10 cellular contexts compared by ENCODE assay signal in genomic region chr13:94312511-94313191, GRCh38.
DNase-seq lines count a peak whose midpoint lies in the region; ATAC-seq and TF ChIP-seq lines count a peak whose summit lies in the region.
"Had no signal": no experiment of that assay in that cellular context is flagged by ENCODE, and none has a peak within 500 bp of the region (broad histone marks: within the 10 kb centered on the region; RNA-seq: fewer than 3 reads in every experiment).

No MANE protein-coding gene starts in this region.

- no peak for DNase-seq in activated naive CD4-positive, alpha-beta T cell treated with anti-CD3 and anti-CD28 coated beads, Interleukin-2, amount 10 ng/mL, durations not matched to agents 7 days and 5 days
- DNase-seq in activated naive CD4-positive, alpha-beta T cell (lab: John Stamatoyannopoulos, UW), result no peak
- peak in 1 of 34 experiments; percentile 7 for DNase-seq in T-cell
- DNase-seq in spleen, result no peak
- no peak for DNase-seq in HK-2 (ENCODE audit: unreplicated experiment)
- DNase-seq in COLO829 (ENCODE audit: low spot score), result no peak
- DNase-seq in AG08396 (ENCODE audit: low spot score), result no peak
- DNase-seq: NK-92 treated with Interleukin-12 subunit alpha and Interleukin-12 subunit beta, amount 100 ng/mL, for 24 hours had no signal

- peaks cover 7% of the 10 kb centered on the region for H3K9me3 Mint-ChIP-seq in activated naive CD4-positive, alpha-beta T cell treated with anti-CD3 and anti-CD28 coated beads, Interleukin-2, amount 10 ng/mL, durations not matched to agents 7 days and 5 days
- no peaks in the 10 kb centered on the region for H3K9me3 Mint-ChIP-seq in T-cell
- H3K9me3 Mint-ChIP-seq: stimulated activated memory B cell treated with anti-CD40 and anti-IgM and Interleukin-4, amounts not matched to agents 10 μg/mL and 1 μg/mL and 100 μg/mL, for 72 hours had no signal

- H3K9me3 ChIP-seq in spleen, result no peaks in the 10 kb centered on the region

- no peaks in the 10 kb centered on the region for H3K27me3 Mint-ChIP-seq in activated naive CD4-positive, alpha-beta T cell treated with anti-CD3 and anti-CD28 coated beads, Interleukin-2, amount 10 ng/mL, durations not matched to agents 7 days and 5 days
- H3K27me3 Mint-ChIP-seq in T-cell, result peaks cover 0 to 3% of the 10 kb centered on the region in 2 donors
- H3K27me3 Mint-ChIP-seq: stimulated activated memory B cell treated with anti-CD40 and anti-IgM and Interleukin-4, amounts not matched to agents 10 μg/mL and 1 μg/mL and 100 μg/mL, for 72 hours had no signal

- 73 to 85% (median 80%) methylated on average over 15 of the region's 15 CpGs for WGBS in spleen, 5 donors

- no peaks in the 10 kb centered on the region for H3K27me3 ChIP-seq in spleen (replicated peaks in 1 of 7)

- peak overlapping the region in 7 of 8 donors; percentile 10 to 73 (median 51) for H3K27ac ChIP-seq in spleen

- ATAC-seq in HG03196 (IDR thresholded peaks at IDR 0.05; ENCODE audit: unreplicated experiment), result peak; percentile 70
- ATAC-seq in T-cell (replicated peaks in 1 of 4), result peak in 1 of 4 experiments; percentile 35
- ATAC-seq: stimulated activated memory B cell treated with anti-CD40 and anti-IgM and Interleukin-4, amounts not matched to agents 10 μg/mL and 1 μg/mL and 100 μg/mL, for 72 hours had no signal

- H3K4me1 ChIP-seq in spleen, result peaks cover 0 to 37% (median 13%) of the 10 kb centered on the region in 6 donors

- H3K4me1 Mint-ChIP-seq in activated naive CD4-positive, alpha-beta T cell treated with anti-CD3 and anti-CD28 coated beads, Interleukin-2, amount 10 ng/mL, durations not matched to agents 7 days and 5 days, result peaks cover 26% of the 10 kb centered on the region
- peaks cover 10 to 22% (median 16%) of the 10 kb centered on the region in 3 donors for H3K4me1 Mint-ChIP-seq in T-cell

- no peak for TF ChIP-seq POLR2A in spleen (IDR thresholded peaks at IDR 0.05)

- H3K4me3 ChIP-seq in spleen, result no peak overlapping the region

- POLR2A ChIA-PET in T-cell (lab: Charles Lee), result no interaction called here

- no peak for TF ChIP-seq CTCF in spleen (IDR thresholded peaks at IDR 0.05 in 8 of 11, conservative IDR thresholded peaks at IDR 0.05 in 3 of 11)

- H3K36me3 ChIP-seq in spleen, result no peaks in the 10 kb centered on the region

- H3K4me3 Mint-ChIP-seq in activated naive CD4-positive, alpha-beta T cell treated with anti-CD3 and anti-CD28 coated beads, Interleukin-2, amount 10 ng/mL, durations not matched to agents 7 days and 5 days, result no peak overlapping the region
- H3K4me3 Mint-ChIP-seq in T-cell, result peak overlapping the region in 2 of 3 donors; percentile 6 to 44
- H3K4me3 Mint-ChIP-seq: stimulated activated memory B cell treated with anti-CD40 and anti-IgM and Interleukin-4, amounts not matched to agents 10 μg/mL and 1 μg/mL and 100 μg/mL, for 72 hours had no signal

- H3K27ac Mint-ChIP-seq in activated naive CD4-positive, alpha-beta T cell treated with anti-CD3 and anti-CD28 coated beads, Interleukin-2, amount 10 ng/mL, durations not matched to agents 7 days and 5 days, result peak overlapping the region; percentile 74
- H3K27ac Mint-ChIP-seq in T-cell, result peak overlapping the region; percentile 64 to 88
- H3K27ac Mint-ChIP-seq: stimulated activated memory B cell treated with anti-CD40 and anti-IgM and Interleukin-4, amounts not matched to agents 10 μg/mL and 1 μg/mL and 100 μg/mL, for 72 hours had no signal

- CTCF ChIA-PET in activated naive CD4-positive, alpha-beta T cell treated with anti-CD3 and anti-CD28 coated beads, Interleukin-2, amount 10 ng/mL, durations not matched to agents 7 days and 5 days (lab: Charles Lee), result interaction anchor here (1.1 to 1.3 kb wide), 3 partner anchors 11 to 33 kb away, joined by 3 read pairs; no protein-coding TSS in a partner anchor
- CTCF ChIA-PET in T-cell (lab: Charles Lee), result no interaction called here

- H3K36me3 Mint-ChIP-seq in activated naive CD4-positive, alpha-beta T cell treated with anti-CD3 and anti-CD28 coated beads, Interleukin-2, amount 10 ng/mL, durations not matched to agents 7 days and 5 days, result peaks cover 2% of the 10 kb centered on the region
- no peaks in the 10 kb centered on the region for H3K36me3 Mint-ChIP-seq in T-cell
- H3K36me3 Mint-ChIP-seq: stimulated activated memory B cell treated with anti-CD40 and anti-IgM and Interleukin-4, amounts not matched to agents 10 μg/mL and 1 μg/mL and 100 μg/mL, for 72 hours had no signal

- intact Hi-C loops in spleen (cut with DNase I; ENCODE audit: low total_unique reads), result no loop called here
